ENCODE assay signal across 8 cellular contexts in genomic region chr3:13650210-13651056, GRCh38.
DNase-seq lines count a peak whose midpoint lies in the region; ATAC-seq lines count a peak whose summit lies in the region.

No MANE protein-coding gene starts in this region.

- peak; percentile 12 for DNase-seq in DMS114 treated with DMSO at 0.1 percent for 48 hours (lab: John Stamatoyannopoulos, UW; ENCODE audit: unreplicated experiment)
- peak; percentile 46 for DNase-seq in GOT3 (lab: John Stamatoyannopoulos, UW)
- DNase-seq in NCI-H526 (lab: John Stamatoyannopoulos, UW) = peak; percentile 5 to 68
- peak; percentile 81 for DNase-seq in activated CD4-positive, alpha-beta memory T cell treated with anti-CD3 and anti-CD28 coated beads, Interleukin-2, amount 10 ng/mL, durations not matched to agents 7 days and 5 days
- DNase-seq in dermis microvascular lymphatic vessel endothelial cell (ENCODE audit: low read depth in 2 of 2) = peak; percentile 27 to 66
- DNase-seq in medulla oblongata (ENCODE audit: extremely low spot score) = peak; percentile 55
- DNase-seq in stimulated activated CD8-positive, alpha-beta memory T cell treated with anti-CD3 and anti-CD28 coated beads, Interleukin-12 subunit alpha, Interleukin-12 subunit beta, amount 100 ng/mL, for 4 hours (ENCODE audit: low read depth) = peak; percentile 53

- CTCF ChIA-PET in activated CD4-positive, alpha-beta memory T cell treated with anti-CD3 and anti-CD28 coated beads, Interleukin-2, amount 10 ng/mL, durations not matched to agents 7 days and 5 days (lab: Charles Lee) = interaction anchor here (0.6 to 16.9 kb wide), 15 partner anchors 8 to 558 kb away, joined by 3 to 417 read pairs (median 4); partner anchors contain the start of genes HDAC11 and WNT7A

- H3K9me3 Mint-ChIP-seq in activated CD4-positive, alpha-beta memory T cell treated with anti-CD3 and anti-CD28 coated beads, Interleukin-2, amount 10 ng/mL, durations not matched to agents 7 days and 5 days = no peaks in the 10 kb centered on the region

- no peak overlapping the region for H3K4me3 Mint-ChIP-seq in activated CD4-positive, alpha-beta memory T cell treated with anti-CD3 and anti-CD28 coated beads, Interleukin-2, amount 10 ng/mL, durations not matched to agents 7 days and 5 days

- peaks cover 68% of the 10 kb centered on the region for H3K4me1 Mint-ChIP-seq in activated CD4-positive, alpha-beta memory T cell treated with anti-CD3 and anti-CD28 coated beads, Interleukin-2, amount 10 ng/mL, durations not matched to agents 7 days and 5 days

- H3K27me3 Mint-ChIP-seq in activated CD4-positive, alpha-beta memory T cell treated with anti-CD3 and anti-CD28 coated beads, Interleukin-2, amount 10 ng/mL, durations not matched to agents 7 days and 5 days = peaks cover 21% of the 10 kb centered on the region

- no peak overlapping the region for H3K27ac Mint-ChIP-seq in activated CD4-positive, alpha-beta memory T cell treated with anti-CD3 and anti-CD28 coated beads, Interleukin-2, amount 10 ng/mL, durations not matched to agents 7 days and 5 days

- no peak for ATAC-seq in GM21526 (IDR thresholded peaks at IDR 0.05; ENCODE audit: low FRiP score, unreplicated experiment)

- H3K36me3 Mint-ChIP-seq in activated CD4-positive, alpha-beta memory T cell treated with anti-CD3 and anti-CD28 coated beads, Interleukin-2, amount 10 ng/mL, durations not matched to agents 7 days and 5 days (ENCODE audit: low read depth) = no peaks in the 10 kb centered on the region

- POLR2A ChIA-PET in activated CD4-positive, alpha-beta memory T cell treated with anti-CD3 and anti-CD28 coated beads, Interleukin-2, amount 10 ng/mL, durations not matched to agents 7 days and 5 days (lab: Charles Lee) = interaction anchor here (1.4 to 3.0 kb wide), 2 partner anchors 152 to 154 kb away, joined by 4 to 15 read pairs; no protein-coding TSS in a partner anchor

Comparison
In these comparisons a context has a peak if more than half of its experiments do, and no peak if none do; other contexts are left out.
1. DNase-seq: peak in every context shown above with its lines; median percentile 81 in activated CD4-positive, alpha-beta memory T cell treated with anti-CD3 and anti-CD28 coated beads, Interleukin-2, amount 10 ng/mL, durations not matched to agents 7 days and 5 days; 55 in medulla oblongata; 53 in stimulated activated CD8-positive, alpha-beta memory T cell treated with anti-CD3 and anti-CD28 coated beads, Interleukin-12 subunit alpha, Interleukin-12 subunit beta, amount 100 ng/mL, for 4 hours; 46 in dermis microvascular lymphatic vessel endothelial cell; 46 in GOT3; 36 in NCI-H526; 12 in DMS114 treated with DMSO at 0.1 percent for 48 hours.